1 cellular context compared by ENCODE assay signal in the genomic region with DNA sequence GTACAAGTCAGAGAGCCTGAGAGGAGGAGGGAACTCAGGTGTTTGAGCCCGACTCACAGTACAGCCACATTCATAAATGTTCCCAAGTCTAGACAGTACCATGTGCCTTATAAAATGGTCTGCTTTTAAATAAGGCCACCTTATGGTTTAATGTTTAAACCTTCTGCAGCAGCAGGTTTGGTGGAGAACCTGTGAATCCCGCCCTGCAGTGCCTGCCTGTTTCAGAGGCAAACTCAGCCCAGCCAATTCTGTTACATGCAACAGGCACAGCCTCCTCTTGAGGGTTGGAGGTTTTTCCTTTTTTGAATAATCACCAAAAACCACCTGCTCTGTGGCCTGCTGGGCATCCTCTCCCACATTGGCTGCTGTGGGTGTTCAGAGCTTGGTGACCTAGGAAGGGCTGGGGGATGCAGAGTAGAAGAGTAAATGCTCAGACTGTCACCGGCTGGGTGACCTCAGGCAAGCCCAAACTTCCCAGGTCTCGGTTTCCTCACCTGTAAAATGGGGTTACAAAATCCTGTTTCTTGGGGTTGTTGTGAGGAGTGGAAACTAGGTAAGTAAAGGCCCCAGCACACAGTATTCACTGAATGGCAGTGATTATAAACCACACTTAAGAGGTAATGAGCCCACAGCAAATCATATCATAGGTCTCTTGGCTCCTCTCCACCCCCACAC.
TF ChIP-seq lines count a peak whose summit lies in the region.

No MANE protein-coding gene starts in this region.

TF ChIP-seq in H1, 55 proteins besides CTCF, POLR2A, EP300 and RAD21:
- TF ChIP-seq BRCA1 (IDR thresholded peaks at IDR 0.05; ENCODE audit: low read depth, low read length), result no peak
- no peak for TF ChIP-seq RBBP5 (IDR thresholded peaks at IDR 0.05; ENCODE audit: borderline replicate concordance, low read depth, low read length)
- peak; percentile 57; the same call in 1 of the 2 replicates for TF ChIP-seq KDM1A (IDR thresholded peaks at IDR 0.05; ENCODE audit: borderline replicate concordance, low read length)
